8 cellular contexts compared by ENCODE assay signal in genomic region chr3:44861412-44862220, GRCh38. TPM values are rescaled to one million over a fixed set of nuclear protein-coding genes. Genes with fewer than 3 reads are reported as not detected.
A peak's percentile ranks its signal among the peaks of the same experiment; 100 is the strongest.
DNase-seq lines count a peak whose midpoint lies in the region; ATAC-seq, FAIRE-seq and TF ChIP-seq lines count a peak whose summit lies in the region.

Gene TMEM42 (plus strand): TSS chr3:44861912. CDS start chr3:44861925, 13 bp downstream.

- ATAC-seq in GM19397 (IDR thresholded peaks at IDR 0.05; ENCODE audit: unreplicated experiment) (peak; percentile 95), HG03575 (IDR thresholded peaks at IDR 0.05; ENCODE audit: extremely low read depth, insufficient number of reproducible peaks, low FRiP score, unreplicated experiment) (peak; percentile 50)

- peaks cover 35% of the 10 kb centered on the region for H3K4me1 ChIP-seq in CD8-positive, alpha-beta memory T cell (ENCODE audit: insufficient read depth, low read length)
- no peaks in the 10 kb centered on the region for H3K4me1 ChIP-seq in NT2/D1 (ENCODE audit: insufficient read depth, insufficient read length)
- peaks cover 7% of the 10 kb centered on the region for H3K4me1 ChIP-seq in endothelial cell of umbilical vein (ENCODE audit: control insufficient read depth, extremely low read depth, insufficient read depth, low read length)

- H3K27me3 ChIP-seq in CD8-positive, alpha-beta memory T cell (ENCODE audit: insufficient read depth, low read length, poor library complexity, severe bottlenecking) = no peaks in the 10 kb centered on the region
- H3K27me3 ChIP-seq in NT2/D1 (ENCODE audit: insufficient read depth, insufficient read length) (no peaks in the 10 kb centered on the region), endothelial cell of umbilical vein (ENCODE audit: control insufficient read depth in 2 of 2, insufficient read depth in 2 of 2, low read length in 2 of 2) (no peaks in the 10 kb centered on the region)

- H3K27me3 Mint-ChIP-seq in CD8-positive, alpha-beta memory T cell = no peaks in the 10 kb centered on the region

- H2AFZ ChIP-seq in endothelial cell of umbilical vein (ENCODE audit: low read depth, low read length) = peak within 1 kb of the TSS; percentile 92

- dilution Hi-C loops in endothelial cell of umbilical vein (cut with MboI; ENCODE audit: extremely low pct_ligation_motif_present, low sequenced_read_pairs) = no loop called here

- POLR2A ChIA-PET in CD8-positive, alpha-beta memory T cell (lab: Charles Lee) = no interaction called here
- POLR2A ChIA-PET in endothelial cell of umbilical vein (lab: Charles Lee) = interaction anchor here (1.0 kb wide), 1 partner anchor 73 kb away, joined by 4 read pairs; no protein-coding TSS in a partner anchor

- peaks cover 0 to 5% (median 0%) of the 10 kb centered on the region in 3 donors for H3K36me3 Mint-ChIP-seq in CD8-positive, alpha-beta memory T cell

- H3K9me1 ChIP-seq in endothelial cell of umbilical vein (replicated peaks; ENCODE audit: control insufficient read depth, extremely low read depth, insufficient read depth, low read length) = no peaks in the 10 kb centered on the region

- H3K9ac ChIP-seq in NT2/D1 (ENCODE audit: insufficient read length, low read depth) = peak within 1 kb of the TSS; percentile 88
- H3K9ac ChIP-seq in endothelial cell of umbilical vein (replicated peaks; ENCODE audit: extremely low read depth, insufficient read depth, low read length) = peak within 1 kb of the TSS; percentile 95

- peak; percentile 84 for FAIRE-seq in endothelial cell of umbilical vein (lab: Jason Lieb, UNC)

- H4K20me1 ChIP-seq in endothelial cell of umbilical vein (replicated peaks; ENCODE audit: control insufficient read depth, extremely low read depth, insufficient read depth, low read length) = no peaks in the 10 kb centered on the region

- intact Hi-C loops in endothelial cell of umbilical vein (cut with micrococcal nuclease) = loop anchor here (1.0 to 2.0 kb wide), 5 partner anchors 24 to 523 kb away; partner anchors contain the start of genes EXOSC7, TCAIM and ZDHHC3

- H3K27ac Mint-ChIP-seq in CD8-positive, alpha-beta memory T cell = peak within 1 kb of the TSS; percentile 88 to 97 (median 95)

- BruUV-seq in endothelial cell of umbilical vein (replicated peaks; lab: Mats Ljungman, UMichigan) = TSS peak; percentile 92

- peak within 1 kb of the TSS; percentile 99 for H3K4me2 ChIP-seq in endothelial cell of umbilical vein (ENCODE audit: insufficient read depth, low read length)

- peak; percentile 86 for TF ChIP-seq POLR2A in endothelial cell of umbilical vein (IDR thresholded peaks at IDR 0.05; ENCODE audit: low read depth, low read length)

- H3K9me3 ChIP-seq in CD8-positive, alpha-beta memory T cell (ENCODE audit: low read length) = no peaks in the 10 kb centered on the region
- H3K9me3 ChIP-seq in NT2/D1 (ENCODE audit: insufficient read depth, low read length) = no peaks in the 10 kb centered on the region
- no peaks in the 10 kb centered on the region for H3K9me3 ChIP-seq in endothelial cell of umbilical vein (replicated peaks; ENCODE audit: control insufficient read depth, insufficient read depth, low read length)

- peaks cover 37 to 47% (median 42%) of the 10 kb centered on the region in 3 donors for H3K4me1 Mint-ChIP-seq in CD8-positive, alpha-beta memory T cell

- H3K4me3 ChIP-seq in CD8-positive, alpha-beta memory T cell (ENCODE audit: low read length) = peak within 1 kb of the TSS; percentile 90
- peak within 1 kb of the TSS; percentile 70 for H3K4me3 ChIP-seq in NT2/D1 (ENCODE audit: insufficient read length, low read depth)
- peak within 1 kb of the TSS; percentile 66 to 88 (median 72) for H3K4me3 ChIP-seq in endothelial cell of umbilical vein (replicated peaks in 1 of 3; ENCODE audit: insufficient read depth in 1 of 3, low read depth in 1 of 3, low read length in 3 of 3)

- peak in 1 of 2 donors; percentile 40 for TF ChIP-seq CTCF in endothelial cell of umbilical vein (IDR thresholded peaks at IDR 0.05; ENCODE audit: extremely low read depth in 1 of 2, insufficient read depth in 1 of 2, low read depth in 1 of 2, low read length in 2 of 2)

- no peaks in the 10 kb centered on the region for H3K36me3 ChIP-seq in CD8-positive, alpha-beta memory T cell (ENCODE audit: insufficient read depth, low read length)
- peaks cover 27% of the 10 kb centered on the region for H3K36me3 ChIP-seq in NT2/D1 (ENCODE audit: insufficient read depth, insufficient read length, low read length)
- no peaks in the 10 kb centered on the region for H3K36me3 ChIP-seq in endothelial cell of umbilical vein (ENCODE audit: control insufficient read depth in 2 of 2, extremely low read depth in 1 of 2, insufficient read depth in 2 of 2, low read length in 2 of 2)

- peaks cover 6% of the 10 kb centered on the region for H3K79me2 ChIP-seq in endothelial cell of umbilical vein (ENCODE audit: control insufficient read depth, insufficient read depth, low read length)

- peak; percentile 83 to 91 (median 88) for DNase-seq in CD8-positive, alpha-beta memory T cell
- DNase-seq in NT2/D1 (ENCODE audit: low read depth, low spot score) (peak; percentile 95), activated T-cell treated with anti-CD3 and anti-CD28 coated beads for 1 hour (ENCODE audit: low read depth) (peak; percentile 83), endothelial cell of umbilical vein (ENCODE audit: low read depth, low spot score) (peak; percentile 95), midbrain (lab: John Stamatoyannopoulos, UW) (peak; percentile 92)
- DNase-seq in stimulated activated CD8-positive, alpha-beta memory T cell treated with anti-CD3 and anti-CD28 coated beads, Interleukin-2, amount 100 ng/mL, for 1 hour (ENCODE audit: low read depth in 2 of 2) = peak; percentile 72 to 82

- CTCF ChIA-PET in CD8-positive, alpha-beta memory T cell (lab: Charles Lee) = no interaction called here
- CTCF ChIA-PET in endothelial cell of umbilical vein (lab: Charles Lee) = no interaction called here

- peak within 1 kb of the TSS; percentile 87 to 94 (median 89) for H3K4me3 Mint-ChIP-seq in CD8-positive, alpha-beta memory T cell

- no peaks in the 10 kb centered on the region for H3K9me3 Mint-ChIP-seq in CD8-positive, alpha-beta memory T cell

- peak within 1 kb of the TSS; percentile 87 for H3K27ac ChIP-seq in CD8-positive, alpha-beta memory T cell (ENCODE audit: low read depth, low read length)
- H3K27ac ChIP-seq in endothelial cell of umbilical vein (ENCODE audit: insufficient read depth, low read depth, low read length) = peak within 1 kb of the TSS; percentile 71

TF ChIP-seq in endothelial cell of umbilical vein, 7 proteins besides CTCF, POLR2A, EP300 and RAD21:
- TF ChIP-seq POLR2AphosphoS5 (IDR thresholded peaks at IDR 0.05; ENCODE audit: insufficient read depth, low read depth, low read length) (peak; percentile 97), MAX (IDR thresholded peaks at IDR 0.05; ENCODE audit: insufficient read depth, insufficient read length) (peak; percentile 99), FOS (IDR thresholded peaks at IDR 0.05; ENCODE audit: borderline replicate concordance, insufficient read depth, low read length) (no peak), MYC (IDR thresholded peaks at IDR 0.05; ENCODE audit: low read depth, low read length) (no peak)

RNA-seq across cellular contexts. Expression of gene TMEM42, which starts in this region (rescaled TPM):
- total RNA-seq in CD8-positive, alpha-beta memory T cell = 1 to 10 TPM; 8.2 to 9.1 TPM
- 35.9 TPM for polyA plus RNA-seq in CD8-positive, alpha-beta memory T cell
- total RNA-seq in endothelial cell of umbilical vein = 10.6 and 13.6 TPM in 2 replicates
- 43.6 and 46.4 TPM in 2 replicates for polyA plus RNA-seq in endothelial cell of umbilical vein
- 23.5 and 25.3 TPM in 2 replicates for polyA plus RNA-seq in endothelial cell of umbilical vein (2011; cell fraction: cytosol; rRNA removed)
- polyA plus RNA-seq in endothelial cell of umbilical vein (2011; cell fraction: nucleus; rRNA removed) = 23.8 and 24.9 TPM in 2 replicates
- 11.3 and 12.8 TPM in 2 replicates for polyA plus RNA-seq in endothelial cell of umbilical vein (2012)
- polyA minus RNA-seq in endothelial cell of umbilical vein = 12.8 and 14.1 TPM in 2 replicates
- 6.8 TPM for polyA minus RNA-seq in endothelial cell of umbilical vein (2011; cell fraction: cytosol; rRNA and poly(A)+ RNA removed)
- 5.9 and 8.2 TPM in 2 replicates for polyA minus RNA-seq in endothelial cell of umbilical vein (2011; cell fraction: nucleus; rRNA and poly(A)+ RNA removed)

Comparison
In these comparisons a context has a peak if more than half of its experiments do, and no peak if none do; other contexts are left out.
1. Peak in every context shown above with its lines: DNase-seq, ATAC-seq, H3K4me3 ChIP-seq and H3K27ac ChIP-seq.